1 cellular context compared by ENCODE assay signal in the genomic region with DNA sequence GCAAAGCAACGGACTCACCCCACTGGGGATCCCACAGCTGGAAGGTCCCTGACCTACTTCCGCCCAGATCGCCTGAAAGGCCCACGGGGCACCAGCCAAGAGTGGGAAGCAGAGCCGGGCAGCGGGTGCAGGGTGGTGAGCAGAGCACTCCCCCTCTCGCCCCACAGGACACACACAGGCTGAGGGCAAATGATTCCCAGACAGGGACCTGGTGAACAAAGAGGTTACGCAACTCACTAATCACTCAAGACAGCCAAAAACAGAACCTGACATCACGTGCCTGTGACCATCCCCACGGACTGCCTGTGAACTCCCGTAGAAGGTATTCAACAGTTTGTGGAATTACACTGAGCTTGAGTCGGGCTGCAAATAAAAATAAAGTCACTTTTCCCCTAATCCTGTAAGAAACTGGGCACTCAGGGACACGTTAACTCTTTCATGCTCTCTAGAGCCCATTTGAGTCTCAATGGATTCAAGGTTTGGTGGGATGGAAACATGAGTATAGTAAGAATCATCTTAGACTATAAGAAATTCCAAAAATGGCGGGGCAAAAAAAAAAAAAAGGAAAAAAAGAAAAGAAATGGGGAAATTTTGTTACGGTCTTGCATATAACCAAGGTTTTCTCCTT.
TF ChIP-seq lines count a peak whose summit lies in the region.

No MANE protein-coding gene starts in this region.

TF ChIP-seq in HepG2, 621 proteins besides CTCF, POLR2A, EP300 and RAD21 (continued from another document and continues in another):
- TF ChIP-seq STAG1 (CRISPR knock-in tag; IDR thresholded peaks at IDR 0.05) (peak; percentile 23; the same call in 1 of the 2 replicates), RCOR2 (CRISPR knock-in tag; IDR thresholded peaks at IDR 0.05) (no peak), ZNF12 (CRISPR knock-in tag; IDR thresholded peaks at IDR 0.05) (0 out of 2 replicates have a peak, but pooled peaks have one; percentile 35), EHMT2 (IDR thresholded peaks at IDR 0.05; ENCODE audit: borderline replicate concordance, low read depth, low read length) (peak; percentile 27; the same call in 1 of the 2 replicates), KAT8 (CRISPR knock-in tag; IDR thresholded peaks at IDR 0.05) (peak; percentile 22; the same call in 1 of the 2 replicates), USF2 (IDR thresholded peaks at IDR 0.05; ENCODE audit: low read depth, low read length) (peak; percentile 33; the same call in 1 of the 2 replicates), USF2 (CRISPR knock-in tag; IDR thresholded peaks at IDR 0.05; ENCODE audit: borderline replicate concordance) (no peak), HNRNPL (IDR thresholded peaks at IDR 0.05; ENCODE audit: low read depth, low read length) (peak; percentile 81; the same call in 1 of the 2 replicates), TFDP1 (CRISPR knock-in tag; IDR thresholded peaks at IDR 0.05; ENCODE audit: borderline replicate concordance) (no peak), TFE3 (CRISPR knock-in tag; IDR thresholded peaks at IDR 0.05) (peak; percentile 87), RFXANK (CRISPR knock-in tag; IDR thresholded peaks at IDR 0.05) (no peak), HOXA3 (CRISPR knock-in tag; IDR thresholded peaks at IDR 0.05) (peak; percentile 45), MIXL1 (CRISPR knock-in tag; IDR thresholded peaks at IDR 0.05) (peak; percentile 48; the same call in 1 of the 2 replicates), NCOA2 (CRISPR knock-in tag; IDR thresholded peaks at IDR 0.05) (no peak), ZMYM4 (CRISPR knock-in tag; IDR thresholded peaks at IDR 0.05) (peak; percentile 35; the same call in 1 of the 2 replicates), GATAD2A (CRISPR knock-in tag; IDR thresholded peaks at IDR 0.05) (peak; percentile 93), PCBP1 (IDR thresholded peaks at IDR 0.05; ENCODE audit: borderline replicate concordance, low read depth, low read length) (no peak), SALL1 (CRISPR knock-in tag; IDR thresholded peaks at IDR 0.05) (peak; percentile 60), ZBTB1 (CRISPR knock-in tag; IDR thresholded peaks at IDR 0.05; ENCODE audit: borderline replicate concordance) (no peak), KAT7 (CRISPR knock-in tag; IDR thresholded peaks at IDR 0.05; ENCODE audit: borderline replicate concordance) (no peak), RXRB (CRISPR knock-in tag; IDR thresholded peaks at IDR 0.05; ENCODE audit: borderline replicate concordance) (peak; percentile 53), ETV6 (CRISPR knock-in tag; conservative IDR thresholded peaks at IDR 0.05) (0 out of 2 replicates have a peak, but pooled peaks have one; percentile 31), THAP11 (CRISPR knock-in tag; IDR thresholded peaks at IDR 0.05) (peak; percentile 32; the same call in 1 of the 2 replicates), AGO2 (optimal IDR thresholded peaks at IDR 0.05; ENCODE audit: low read depth, low read length) (peak; percentile 28), ZNF614 (CRISPR knock-in tag; IDR thresholded peaks at IDR 0.05; ENCODE audit: borderline replicate concordance) (0 out of 2 replicates have a peak, but pooled peaks have one; percentile 34), HNF1B (CRISPR knock-in tag; IDR thresholded peaks at IDR 0.05) (no peak), TEAD3 (CRISPR knock-in tag; optimal IDR thresholded peaks at IDR 0.05; ENCODE audit: borderline replicate concordance) (peak; percentile 58), ZNF326 (CRISPR knock-in tag; IDR thresholded peaks at IDR 0.05; ENCODE audit: borderline replicate concordance) (peak; percentile 55; the same call in 1 of the 2 replicates), MED1 (CRISPR knock-in tag; IDR thresholded peaks at IDR 0.05) (peak; percentile 37; the same call in 1 of the 2 replicates), JARID2 (CRISPR knock-in tag; IDR thresholded peaks at IDR 0.05; ENCODE audit: insufficient replicate concordance) (peak; percentile 62), PLSCR1 (CRISPR knock-in tag; IDR thresholded peaks at IDR 0.05; ENCODE audit: borderline replicate concordance) (no peak), ZNF331 (CRISPR knock-in tag; IDR thresholded peaks at IDR 0.05) (peak; percentile 79), NFIB (CRISPR knock-in tag; IDR thresholded peaks at IDR 0.05; ENCODE audit: borderline replicate concordance) (no peak), SOX13 (IDR thresholded peaks at IDR 0.05) (no peak), SOX13 (CRISPR knock-in tag; conservative IDR thresholded peaks at IDR 0.05 in 1 of 2, IDR thresholded peaks at IDR 0.05 in 1 of 2) (peak in 1 of 2 experiments; percentile 89; a peak in 2 of 4 replicates), NCOR1 (IDR thresholded peaks at IDR 0.05; ENCODE audit: borderline replicate concordance, low read length) (no peak), TOPORS (CRISPR knock-in tag; IDR thresholded peaks at IDR 0.05) (no peak), HDAC2 (CRISPR knock-in tag; IDR thresholded peaks at IDR 0.05) (peak; percentile 71), FUBP1 (CRISPR knock-in tag; IDR thresholded peaks at IDR 0.05; ENCODE audit: borderline replicate concordance) (0 out of 2 replicates have a peak, but pooled peaks have one; percentile 61), SOX5 (CRISPR knock-in tag; IDR thresholded peaks at IDR 0.05; ENCODE audit: borderline replicate concordance) (peak; percentile 88), GMEB2 (CRISPR knock-in tag; IDR thresholded peaks at IDR 0.05; ENCODE audit: low read depth) (no peak), CBX5 (CRISPR knock-in tag; IDR thresholded peaks at IDR 0.05; ENCODE audit: borderline replicate concordance) (peak; percentile 56; the same call in 1 of the 2 replicates), ZSCAN9 (CRISPR knock-in tag; IDR thresholded peaks at IDR 0.05; ENCODE audit: borderline replicate concordance) (0 out of 2 replicates have a peak, but pooled peaks have one; percentile 26), ZNF652 (CRISPR knock-in tag; IDR thresholded peaks at IDR 0.05; ENCODE audit: borderline replicate concordance, low read depth) (peak; percentile 95)
- TF ChIP-seq, protein P1, sequence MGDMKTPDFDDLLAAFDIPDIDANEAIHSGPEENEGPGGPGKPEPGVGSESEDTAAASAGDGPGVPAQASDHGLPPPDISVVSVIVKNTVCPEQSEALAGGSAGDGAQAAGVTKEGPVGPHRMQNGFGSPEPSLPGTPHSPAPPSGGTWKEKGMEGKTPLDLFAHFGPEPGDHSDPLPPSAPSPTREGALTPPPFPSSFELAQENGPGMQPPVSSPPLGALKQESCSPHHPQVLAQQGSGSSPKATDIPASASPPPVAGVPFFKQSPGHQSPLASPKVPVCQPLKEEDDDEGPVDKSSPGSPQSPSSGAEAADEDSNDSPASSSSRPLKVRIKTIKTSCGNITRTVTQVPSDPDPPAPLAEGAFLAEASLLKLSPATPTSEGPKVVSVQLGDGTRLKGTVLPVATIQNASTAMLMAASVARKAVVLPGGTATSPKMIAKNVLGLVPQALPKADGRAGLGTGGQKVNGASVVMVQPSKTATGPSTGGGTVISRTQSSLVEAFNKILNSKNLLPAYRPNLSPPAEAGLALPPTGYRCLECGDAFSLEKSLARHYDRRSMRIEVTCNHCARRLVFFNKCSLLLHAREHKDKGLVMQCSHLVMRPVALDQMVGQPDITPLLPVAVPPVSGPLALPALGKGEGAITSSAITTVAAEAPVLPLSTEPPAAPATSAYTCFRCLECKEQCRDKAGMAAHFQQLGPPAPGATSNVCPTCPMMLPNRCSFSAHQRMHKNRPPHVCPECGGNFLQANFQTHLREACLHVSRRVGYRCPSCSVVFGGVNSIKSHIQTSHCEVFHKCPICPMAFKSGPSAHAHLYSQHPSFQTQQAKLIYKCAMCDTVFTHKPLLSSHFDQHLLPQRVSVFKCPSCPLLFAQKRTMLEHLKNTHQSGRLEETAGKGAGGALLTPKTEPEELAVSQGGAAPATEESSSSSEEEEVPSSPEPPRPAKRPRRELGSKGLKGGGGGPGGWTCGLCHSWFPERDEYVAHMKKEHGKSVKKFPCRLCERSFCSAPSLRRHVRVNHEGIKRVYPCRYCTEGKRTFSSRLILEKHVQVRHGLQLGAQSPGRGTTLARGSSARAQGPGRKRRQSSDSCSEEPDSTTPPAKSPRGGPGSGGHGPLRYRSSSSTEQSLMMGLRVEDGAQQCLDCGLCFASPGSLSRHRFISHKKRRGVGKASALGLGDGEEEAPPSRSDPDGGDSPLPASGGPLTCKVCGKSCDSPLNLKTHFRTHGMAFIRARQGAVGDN (CRISPR knock-in tag; IDR thresholded peaks at IDR 0.05), result peak; percentile 73
